ENCODE assay signal across 1 cellular context in the genomic region with DNA sequence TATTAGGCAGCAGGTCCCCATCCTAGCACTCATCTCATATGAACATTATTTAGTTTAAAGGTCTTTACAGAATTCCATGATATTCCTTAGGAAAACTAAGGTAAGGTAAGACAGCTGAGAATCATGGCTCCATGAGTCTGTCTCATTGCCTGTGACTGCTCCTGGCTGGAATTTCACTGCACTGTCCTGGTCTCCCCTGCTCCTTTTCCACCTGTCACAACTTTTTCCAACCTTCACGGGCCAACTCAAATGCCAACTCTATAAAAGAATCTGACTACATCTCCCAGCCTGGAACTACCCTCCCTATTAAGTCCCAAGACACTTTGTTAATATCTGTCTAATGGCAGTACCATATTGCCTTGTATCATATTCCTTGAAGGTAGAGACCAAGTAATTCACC.
TF ChIP-seq lines count a peak whose summit lies in the region.

No MANE protein-coding gene starts in this region.

TF ChIP-seq in H1, 55 proteins besides CTCF, POLR2A, EP300 and RAD21:
- TF ChIP-seq CHD1 (IDR thresholded peaks at IDR 0.05; ENCODE audit: low read depth, low read length) = no peak
- no peak for TF ChIP-seq BRCA1 (IDR thresholded peaks at IDR 0.05; ENCODE audit: low read depth, low read length)
- TF ChIP-seq SIRT6 (IDR thresholded peaks at IDR 0.05; ENCODE audit: low read length) = no peak
- TF ChIP-seq EGR1 (IDR thresholded peaks at IDR 0.05; ENCODE audit: borderline replicate concordance, low read depth, low read length) = no peak
- no peak for TF ChIP-seq SP2 (IDR thresholded peaks at IDR 0.05; ENCODE audit: low read length)
- TF ChIP-seq POLR2AphosphoS5 (IDR thresholded peaks at IDR 0.05; ENCODE audit: low read depth, low read length) = peak; percentile 37; the same call in 1 of the 2 replicates
